Comparison of ENCODE assay signal across 9 cellular contexts in the genomic region with DNA sequence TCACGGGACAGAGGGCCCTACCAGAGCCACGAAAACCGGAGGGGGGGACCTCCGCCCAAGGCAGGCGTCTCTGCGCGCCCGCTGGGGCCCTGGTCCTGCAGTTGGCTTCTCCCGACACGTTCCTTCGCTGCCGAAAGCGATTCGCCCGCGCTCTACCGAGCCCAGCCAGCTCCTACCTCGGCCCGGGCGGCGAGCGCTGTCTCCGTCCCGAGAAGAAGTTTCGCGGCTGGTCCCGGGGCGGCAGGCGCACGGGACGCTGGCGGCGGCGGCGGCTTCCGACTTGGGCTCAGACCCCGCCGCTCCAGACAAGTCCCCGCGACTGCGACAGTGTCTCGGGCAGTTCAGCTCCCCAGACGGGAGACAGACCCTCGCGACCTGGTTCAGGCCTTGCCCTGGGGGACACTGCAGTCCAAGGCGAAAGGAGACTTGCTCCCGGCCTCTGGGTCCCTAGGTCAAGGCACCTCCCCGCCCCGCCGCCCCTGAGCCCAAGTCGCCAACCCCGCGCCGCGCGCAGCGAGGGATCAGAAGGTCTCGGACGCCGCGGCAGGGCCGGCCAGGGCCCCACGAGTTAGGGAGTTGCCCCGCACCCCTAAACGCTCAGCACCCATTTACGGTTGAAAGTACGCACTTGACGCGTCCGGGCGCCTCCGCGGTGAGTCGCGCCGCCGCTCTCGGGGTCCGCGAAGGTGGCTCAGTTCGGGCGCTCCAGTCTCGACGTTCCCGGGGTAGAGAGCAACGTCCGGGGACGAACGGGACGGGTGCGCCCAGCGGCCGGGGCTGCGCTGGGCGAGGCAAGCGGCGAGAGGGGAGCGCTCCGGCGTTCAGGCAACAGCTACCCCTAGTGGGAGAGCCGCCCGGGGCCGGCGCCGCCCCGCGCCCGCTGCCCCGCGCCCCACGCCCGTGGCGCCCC. TPM values are rescaled to one million over a fixed set of nuclear protein-coding genes. Genes with fewer than 3 reads are reported as not detected.
DNase-seq lines count a peak whose midpoint lies in the region; ATAC-seq and TF ChIP-seq lines count a peak whose summit lies in the region.
"Had no signal": no experiment of that assay in that cellular context is flagged by ENCODE, and none has a peak within 500 bp of the region (broad histone marks: within the 10 kb centered on the region; RNA-seq: fewer than 3 reads in every experiment).

No MANE protein-coding gene starts in this region.

- WGBS in right cardiac atrium = 1% methylated on average over 113 of the region's 113 CpGs

- H3K27ac Mint-ChIP-seq in progenitor cell of endocrine pancreas = no peak overlapping the region

- H3K27me3 ChIP-seq in right cardiac atrium (ENCODE audit: control insufficient read depth, insufficient read depth) = no peaks in the 10 kb centered on the region

- in situ Hi-C loops in G401 (cut with HindIII; ENCODE audit: low sequenced_read_pairs) = no loop called here

- peaks cover 61% of the 10 kb centered on the region for H3K27me3 Mint-ChIP-seq in progenitor cell of endocrine pancreas

- H3K4me3 ChIP-seq in right cardiac atrium (ENCODE audit: low read length) = peak overlapping the region; percentile 35

- H3K4me1 Mint-ChIP-seq in progenitor cell of endocrine pancreas (ENCODE audit: low read depth) = peaks cover 10% of the 10 kb centered on the region

- TF ChIP-seq CTCF in progenitor cell of endocrine pancreas (IDR thresholded peaks at IDR 0.05; ENCODE audit: unreplicated experiment) = peak; percentile 47

- peak overlapping the region; percentile 50 for H3K4me3 Mint-ChIP-seq in progenitor cell of endocrine pancreas (ENCODE audit: low read depth)

- H3K9me3 ChIP-seq in right cardiac atrium (ENCODE audit: control insufficient read depth, low read length) = peaks cover 7% of the 10 kb centered on the region

- DNase-seq in Daoy (ENCODE audit: low read depth) (peak; percentile 50), SW480 (ENCODE audit: low spot score) (peak; percentile 79), right cardiac atrium (peak; percentile 46 to 77 (median 69)), progenitor cell of endocrine pancreas (ENCODE audit: low spot score, unreplicated experiment) (peak; percentile 39), G401 (ENCODE audit: low spot score) (no peak), GOT3 (lab: John Stamatoyannopoulos, UW) (no peak)
- DNase-seq: NCI-H146 had no signal

- no peak overlapping the region for H3K27ac ChIP-seq in right cardiac atrium (ENCODE audit: low read length)

- H3K36me3 Mint-ChIP-seq in progenitor cell of endocrine pancreas (ENCODE audit: insufficient read depth) = peaks cover 4% of the 10 kb centered on the region

- intact Hi-C loops in right cardiac atrium (cut with DNase I) = no loop called here

- peak; percentile 71 to 82 for ATAC-seq in right cardiac atrium
- ATAC-seq in GM18873 (IDR thresholded peaks at IDR 0.05; ENCODE audit: low FRiP score, unreplicated experiment) = no peak
- no peak for ATAC-seq in HG03342 (IDR thresholded peaks at IDR 0.05; ENCODE audit: unreplicated experiment)

- no peaks in the 10 kb centered on the region for H3K9me3 Mint-ChIP-seq in progenitor cell of endocrine pancreas (ENCODE audit: low read depth)

- no peaks in the 10 kb centered on the region for H3K4me1 ChIP-seq in right cardiac atrium (ENCODE audit: control insufficient read depth, insufficient read depth, low read length)

RNA-seq across cellular contexts. Expression of gene DIO3, which starts 1.4 kb away (rescaled TPM):
- not detected in 2 replicates for total RNA-seq in Daoy (2014; rRNA removed; shearing (Covaris generic))
- under 1 TPM in 1 of 4 donors, not detected in 3; 0.17 TPM for total RNA-seq in right cardiac atrium
- polyA plus RNA-seq in right cardiac atrium = 0.34 TPM
- 3.4 and 4.4 TPM in 2 replicates for total RNA-seq in progenitor cell of endocrine pancreas
- total RNA-seq in G401 (2014; rRNA removed; shearing (Covaris generic)) = not detected in 2 replicates

Comparison
In these comparisons a context has a peak if more than half of its experiments do, and no peak if none do; other contexts are left out.
1. DNase-seq: peak in Daoy (single experiment), SW480 (single experiment), right cardiac atrium (3 of 3) and progenitor cell of endocrine pancreas (single experiment); none in G401 (single experiment) and GOT3 (single experiment).
2. ATAC-seq: peak in right cardiac atrium (2 of 2); none in GM18873 (single experiment) and HG03342 (single experiment).